ENCODE assay signal across 11 cellular contexts in the genomic region with DNA sequence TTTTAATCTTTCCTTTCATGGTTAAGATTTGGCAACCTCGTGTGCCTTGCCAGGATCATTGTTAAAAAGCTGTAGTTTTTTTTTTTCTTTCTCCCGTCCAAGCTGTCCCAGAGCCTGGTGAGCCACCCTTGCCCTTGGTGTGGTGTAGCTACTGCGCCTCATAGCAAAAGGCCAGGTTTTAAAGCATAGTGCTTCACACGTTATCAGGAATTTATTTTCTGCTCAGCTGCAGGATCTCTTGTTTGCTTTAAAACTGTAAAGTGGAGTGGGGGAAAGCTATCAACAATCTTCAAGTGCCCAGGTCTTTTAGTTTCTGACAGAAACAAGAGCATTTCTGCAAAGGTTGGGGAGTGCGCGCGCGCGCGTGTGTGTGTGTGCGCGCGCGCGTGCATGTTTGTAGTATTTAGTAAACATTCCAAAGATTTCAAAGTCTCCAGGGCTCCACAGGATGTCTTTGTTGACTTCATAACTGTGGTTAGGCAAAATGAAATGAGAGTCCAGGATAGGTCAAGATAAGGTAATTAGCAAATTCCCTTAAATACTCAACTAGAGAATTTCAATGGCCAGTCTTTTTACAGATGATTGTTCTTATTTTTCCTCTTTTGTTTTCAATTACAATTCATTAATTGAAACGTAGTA. TPM values are rescaled to one million over a fixed set of nuclear protein-coding genes. Genes with fewer than 3 reads are reported as not detected.
DNase-seq lines count a peak whose midpoint lies in the region; ATAC-seq and TF ChIP-seq lines count a peak whose summit lies in the region.
"Had no signal": no experiment of that assay in that cellular context is flagged by ENCODE, and none has a peak within 500 bp of the region (broad histone marks: within the 10 kb centered on the region; RNA-seq: fewer than 3 reads in every experiment).

No MANE protein-coding gene starts in this region.

- H3K9me3 ChIP-seq in SK-N-SH = no peaks in the 10 kb centered on the region
- H3K9me3 ChIP-seq in SK-N-MC (ENCODE audit: low read depth, low read length) = no peaks in the 10 kb centered on the region
- no peaks in the 10 kb centered on the region for H3K9me3 ChIP-seq in upper lobe of left lung

- H3K36me3 ChIP-seq in SK-N-SH (replicated peaks in 1 of 2; ENCODE audit: control insufficient read depth in 1 of 2, insufficient read depth in 2 of 2, low read length in 1 of 2) (no peaks in the 10 kb centered on the region), SK-N-MC (ENCODE audit: insufficient read depth, low read length) (no peaks in the 10 kb centered on the region), upper lobe of left lung (no peaks in the 10 kb centered on the region)

- H3K36me3 Mint-ChIP-seq in activated T-cell treated with anti-CD3 and anti-CD28 coated beads, Interleukin-2, amount 50 U/mL, for 24 hours (ENCODE audit: low read depth) = no peaks in the 10 kb centered on the region
- H3K36me3 Mint-ChIP-seq: activated naive CD4-positive, alpha-beta T cell treated with anti-CD3 and anti-CD28 coated beads, Interleukin-2, amount 10 ng/mL, durations not matched to agents 7 days and 5 days had no signal

- H3K4me3 ChIP-seq in SK-N-SH (ENCODE audit: low read depth in 2 of 2, low read length in 1 of 2) = no peak overlapping the region
- peak overlapping the region; percentile 36; the same call in 1 of the 2 replicates for H3K4me3 ChIP-seq in SK-N-MC
- H3K4me3 ChIP-seq in upper lobe of left lung = peak overlapping the region in 1 of 4 donors; percentile 13

- H3F3A ChIP-seq in SK-N-SH (replicated peaks; ENCODE audit: insufficient read depth) = no peaks in the 10 kb centered on the region

- no peaks in the 10 kb centered on the region for H3K9me3 Mint-ChIP-seq in activated T-cell treated with anti-CD3 and anti-CD28 coated beads, Interleukin-2, amount 50 U/mL, for 24 hours
- H3K9me3 Mint-ChIP-seq: activated naive CD4-positive, alpha-beta T cell treated with anti-CD3 and anti-CD28 coated beads, Interleukin-2, amount 10 ng/mL, durations not matched to agents 7 days and 5 days had no signal

- no peak overlapping the region for H3K4me3 Mint-ChIP-seq in activated T-cell treated with anti-CD3 and anti-CD28 coated beads, Interleukin-2, amount 50 U/mL, for 24 hours
- H3K4me3 Mint-ChIP-seq: activated naive CD4-positive, alpha-beta T cell treated with anti-CD3 and anti-CD28 coated beads, Interleukin-2, amount 10 ng/mL, durations not matched to agents 7 days and 5 days had no signal

- H3K9me2 ChIP-seq in SK-N-SH = no peaks in the 10 kb centered on the region

- TF ChIP-seq EP300 in SK-N-SH (IDR thresholded peaks at IDR 0.05; ENCODE audit: borderline replicate concordance in 1 of 2, low read depth in 1 of 2, low read length in 1 of 2) = no peak
- no peak for TF ChIP-seq EP300 in upper lobe of left lung (IDR thresholded peaks at IDR 0.05)

- H3K4me2 ChIP-seq in SK-N-SH = no peak overlapping the region

- H3K4me1 ChIP-seq in SK-N-SH (ENCODE audit: control insufficient read depth in 1 of 2, insufficient read depth in 2 of 2, low read depth in 1 of 2, low read length in 1 of 2) (peaks cover 2 to 6% of the 10 kb centered on the region in 2 experiments; a peak in 2 of 4 replicates), upper lobe of left lung (peaks cover 18 to 35% (median 26%) of the 10 kb centered on the region in 4 donors)

- TF ChIP-seq CTCF in SK-N-SH (IDR thresholded peaks at IDR 0.05) = no peak
- TF ChIP-seq CTCF in upper lobe of left lung (IDR thresholded peaks at IDR 0.05) = no peak

- H2AFZ ChIP-seq in SK-N-SH (ENCODE audit: low read depth) = no peak overlapping the region

- 75% methylated on average over 16 of the region's 16 CpGs for WGBS in SK-N-SH (ENCODE audit: low lambda C conversion rate)
- WGBS in upper lobe of left lung, 2 donors = 38 to 46% methylated on average over 16 of the region's 16 CpGs

- CTCF ChIA-PET in SK-N-SH (lab: Yijun Ruan, JAX) = interaction anchor here (0.7 to 2.5 kb wide), 5 partner anchors 14 to 107 kb away, joined by 3 to 7 read pairs (median 3); no protein-coding TSS in a partner anchor

- no peaks in the 10 kb centered on the region for H3K4me1 Mint-ChIP-seq in activated T-cell treated with anti-CD3 and anti-CD28 coated beads, Interleukin-2, amount 50 U/mL, for 24 hours (ENCODE audit: low read depth)
- H3K4me1 Mint-ChIP-seq: activated naive CD4-positive, alpha-beta T cell treated with anti-CD3 and anti-CD28 coated beads, Interleukin-2, amount 10 ng/mL, durations not matched to agents 7 days and 5 days had no signal

- H3K27me3 ChIP-seq in SK-N-SH (ENCODE audit: insufficient read depth) (no peaks in the 10 kb centered on the region), upper lobe of left lung (no peaks in the 10 kb centered on the region)

- no peaks in the 10 kb centered on the region; the same call in 1 of the 2 replicates for H4K20me1 ChIP-seq in SK-N-SH (ENCODE audit: insufficient read depth)

- ATAC-seq in SK-N-SH treated with all-trans-retinoic acid at 6 μM for 48 hours = peak; percentile 89
- peak; percentile 55 to 84 for ATAC-seq in upper lobe of left lung (ENCODE audit: low FRiP score in 2 of 2)
- no peak for ATAC-seq in left colon

- POLR2A ChIA-PET in SK-N-SH (lab: Yijun Ruan, JAX) = no interaction called here

- intact Hi-C loops in left colon (cut with DNase I, micrococcal nuclease) = no loop called here

- no peak overlapping the region for H3K27ac Mint-ChIP-seq in activated T-cell treated with anti-CD3 and anti-CD28 coated beads, Interleukin-2, amount 50 U/mL, for 24 hours
- H3K27ac Mint-ChIP-seq: activated naive CD4-positive, alpha-beta T cell treated with anti-CD3 and anti-CD28 coated beads, Interleukin-2, amount 10 ng/mL, durations not matched to agents 7 days and 5 days had no signal

- no peak overlapping the region for H3K9ac ChIP-seq in SK-N-SH
- H3K9ac ChIP-seq in SK-N-MC (ENCODE audit: insufficient read length) = no peak overlapping the region

- no peak overlapping the region for H3K27ac ChIP-seq in SK-N-SH (ENCODE audit: low read depth in 2 of 2, low read length in 1 of 2)
- 0 out of 2 replicates have a peak overlapping the region, but pooled peaks have one; percentile 44 for H3K27ac ChIP-seq in SK-N-MC
- peak overlapping the region in 2 of 4 donors; percentile 17 to 46 for H3K27ac ChIP-seq in upper lobe of left lung

- TF ChIP-seq RAD21 in SK-N-SH (IDR thresholded peaks at IDR 0.05; ENCODE audit: low read length) = no peak

- H3K27me3 Mint-ChIP-seq in activated T-cell treated with anti-CD3 and anti-CD28 coated beads, Interleukin-2, amount 50 U/mL, for 24 hours = peaks cover 78% of the 10 kb centered on the region

- peaks cover 2% of the 10 kb centered on the region; the same call in 1 of the 2 replicates for H3K79me2 ChIP-seq in SK-N-SH (ENCODE audit: insufficient read depth)

- DNase-seq in SK-N-SH (no peak), SK-N-MC (ENCODE audit: low read depth, low spot score) (no peak), iPS DF 19.7 (ENCODE audit: low read depth, low spot score) (peak; percentile 77), upper lobe of left lung (peak in 1 of 2 donors; percentile 91), left colon (no peak)
- no peak for DNase-seq in activated T-cell treated with anti-CD3 and anti-CD28 coated beads, Interleukin-2, amount 50 U/mL, for 24 hours
- DNase-seq in activated T-cell treated with anti-CD3 and anti-CD28 coated beads, Interleukin-2, amount 50 U/mL, for 1 hour = no peak
- DNase-seq: activated naive CD4-positive, alpha-beta T cell treated with anti-CD3 and anti-CD28 coated beads, Interleukin-2, amount 10 ng/mL, durations not matched to agents 7 days and 5 days; effector memory CD4-positive, alpha-beta T cell had no signal

- TF ChIP-seq POLR2A in upper lobe of left lung (IDR thresholded peaks at IDR 0.05) = no peak

TF ChIP-seq in SK-N-SH treated with all-trans-retinoic acid at 6 μM for 48 hours, 23 proteins besides CTCF, POLR2A, EP300 and RAD21:
- TF ChIP-seq ISL1 (CRISPR knock-in tag; IDR thresholded peaks at IDR 0.05) (peak; percentile 20; the same call in 1 of the 2 replicates), ARNTL (CRISPR knock-in tag; IDR thresholded peaks at IDR 0.05; ENCODE audit: borderline replicate concordance, low read depth) (no peak), CSDC2 (CRISPR knock-in tag; IDR thresholded peaks at IDR 0.05) (no peak)

TF ChIP-seq in SK-N-SH, 30 proteins besides CTCF, POLR2A, EP300 and RAD21:
- TF ChIP-seq TEAD4 (IDR thresholded peaks at IDR 0.05; ENCODE audit: borderline replicate concordance, insufficient read depth) = no peak
- TF ChIP-seq, protein P1, sequence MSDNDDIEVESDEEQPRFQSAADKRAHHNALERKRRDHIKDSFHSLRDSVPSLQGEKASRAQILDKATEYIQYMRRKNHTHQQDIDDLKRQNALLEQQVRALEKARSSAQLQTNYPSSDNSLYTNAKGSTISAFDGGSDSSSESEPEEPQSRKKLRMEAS (IDR thresholded peaks at IDR 0.05; ENCODE audit: low read depth) = no peak
- no peak for TF ChIP-seq TAF1 (IDR thresholded peaks at IDR 0.05; ENCODE audit: borderline replicate concordance, low read depth, low read length)
- TF ChIP-seq GABPA (IDR thresholded peaks at IDR 0.05; ENCODE audit: low read depth) = no peak
- TF ChIP-seq POLR2AphosphoS5 (IDR thresholded peaks at IDR 0.05; ENCODE audit: low read depth, low read length) = no peak
- TF ChIP-seq CHD2 (IDR thresholded peaks at IDR 0.05; ENCODE audit: low read length, partially characterized antibody) = no peak
- no peak for TF ChIP-seq FOXJ3 (CRISPR knock-in tag; IDR thresholded peaks at IDR 0.05)
- TF ChIP-seq EZH2phosphoT487 (IDR thresholded peaks at IDR 0.05; ENCODE audit: borderline replicate concordance, low read depth) = no peak

RNA-seq across cellular contexts. Expression of a gene that starts 45.5 kb away (rescaled TPM):
- 4.4 and 6.3 TPM in 2 replicates for polyA plus RNA-seq in SK-N-SH (2012; rRNA removed)
- 5.2 and 5.8 TPM in 2 replicates for polyA plus RNA-seq in SK-N-SH (2012; cell fraction: cytosol; rRNA removed)
- polyA plus RNA-seq in SK-N-SH (2012; cell fraction: nucleus; rRNA removed) = 5.8 and 7.2 TPM in 2 replicates
- total RNA-seq in upper lobe of left lung (10 to 100 TPM; 22.2 to 55.5 (median 36.4) TPM), left colon (10 to 100 TPM in 1 of 2 donors, 1 to 10 TPM in 1; 3.8 to 14.5 TPM)
- total RNA-seq: OCI-LY7 had no signal
